In genomic region chr2:85737481-85737880, GRCh38 we compare ENCODE assay signal across 2 cellular contexts.
TF ChIP-seq lines count a peak whose summit lies in the region.

No MANE protein-coding gene starts in this region.

TF ChIP-seq in endothelial cell of umbilical vein, 7 proteins besides CTCF, POLR2A, EP300 and RAD21:
- TF ChIP-seq MYC (IDR thresholded peaks at IDR 0.05; ENCODE audit: low read depth, low read length), result no peak
- no peak for TF ChIP-seq JUN (IDR thresholded peaks at IDR 0.05; ENCODE audit: borderline replicate concordance, insufficient read depth, insufficient read length, low read depth)
- no peak for TF ChIP-seq GATA2 (IDR thresholded peaks at IDR 0.05; ENCODE audit: insufficient read depth, insufficient read length, low read depth, low read length)
- TF ChIP-seq, protein P1, sequence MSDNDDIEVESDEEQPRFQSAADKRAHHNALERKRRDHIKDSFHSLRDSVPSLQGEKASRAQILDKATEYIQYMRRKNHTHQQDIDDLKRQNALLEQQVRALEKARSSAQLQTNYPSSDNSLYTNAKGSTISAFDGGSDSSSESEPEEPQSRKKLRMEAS (IDR thresholded peaks at IDR 0.05; ENCODE audit: insufficient read depth, insufficient read length), result no peak
- no peak for TF ChIP-seq POLR2AphosphoS5 (IDR thresholded peaks at IDR 0.05; ENCODE audit: insufficient read depth, low read depth, low read length)
- no peak for TF ChIP-seq FOS (IDR thresholded peaks at IDR 0.05; ENCODE audit: borderline replicate concordance, insufficient read depth, low read length)
- no peak for TF ChIP-seq EZH2 (IDR thresholded peaks at IDR 0.05; ENCODE audit: borderline replicate concordance, low read depth, low read length, severe bottlenecking)
TF ChIP-seq in endothelial cell of umbilical vein: peak in this region for 0.

TF ChIP-seq in HepG2, 621 proteins besides CTCF, POLR2A, EP300 and RAD21:
- TF ChIP-seq MXD1 (CRISPR knock-in tag; IDR thresholded peaks at IDR 0.05) (no peak), ELF3 (CRISPR knock-in tag; IDR thresholded peaks at IDR 0.05) (no peak), MAFK (conservative IDR thresholded peaks at IDR 0.05 in 1 of 2, IDR thresholded peaks at IDR 0.05 in 1 of 2; ENCODE audit: low read length in 2 of 2) (peak; percentile 35 to 63), ZNF33B (CRISPR knock-in tag; IDR thresholded peaks at IDR 0.05) (no peak), PAXIP1 (CRISPR knock-in tag; conservative IDR thresholded peaks at IDR 0.05) (no peak), ATF7-NPFF (CRISPR knock-in tag; IDR thresholded peaks at IDR 0.05; ENCODE audit: low read depth) (no peak), NFYB (CRISPR knock-in tag; IDR thresholded peaks at IDR 0.05) (0 out of 2 replicates have a peak, but pooled peaks have one; percentile 24), SOX6 (IDR thresholded peaks at IDR 0.05) (no peak), SOX6 (CRISPR knock-in tag; IDR thresholded peaks at IDR 0.05) (no peak), USF2 (IDR thresholded peaks at IDR 0.05; ENCODE audit: low read depth, low read length) (peak; percentile 77), USF2 (CRISPR knock-in tag; IDR thresholded peaks at IDR 0.05; ENCODE audit: borderline replicate concordance) (no peak), CENPX (CRISPR knock-in tag; IDR thresholded peaks at IDR 0.05) (no peak), MXI1 (IDR thresholded peaks at IDR 0.05; ENCODE audit: borderline replicate concordance, low read depth, low read length) (no peak), MAFF (IDR thresholded peaks at IDR 0.05; ENCODE audit: low read depth, low read length) (peak; percentile 62), FOXA1 (IDR thresholded peaks at IDR 0.05) (no peak), FOXA1 (CRISPR knock-in tag; IDR thresholded peaks at IDR 0.05) (no peak), NFYC (CRISPR knock-in tag; IDR thresholded peaks at IDR 0.05) (peak; percentile 27; the same call in 1 of the 2 replicates), SAP130 (CRISPR knock-in tag; IDR thresholded peaks at IDR 0.05; ENCODE audit: low read depth) (no peak), TCF7 (IDR thresholded peaks at IDR 0.05; ENCODE audit: low read depth) (no peak), ZNF7 (CRISPR knock-in tag; IDR thresholded peaks at IDR 0.05) (no peak), TEAD2 (CRISPR knock-in tag; IDR thresholded peaks at IDR 0.05) (no peak), SKIL (CRISPR knock-in tag; IDR thresholded peaks at IDR 0.05; ENCODE audit: borderline replicate concordance) (no peak)
- TF ChIP-seq, protein P2, sequence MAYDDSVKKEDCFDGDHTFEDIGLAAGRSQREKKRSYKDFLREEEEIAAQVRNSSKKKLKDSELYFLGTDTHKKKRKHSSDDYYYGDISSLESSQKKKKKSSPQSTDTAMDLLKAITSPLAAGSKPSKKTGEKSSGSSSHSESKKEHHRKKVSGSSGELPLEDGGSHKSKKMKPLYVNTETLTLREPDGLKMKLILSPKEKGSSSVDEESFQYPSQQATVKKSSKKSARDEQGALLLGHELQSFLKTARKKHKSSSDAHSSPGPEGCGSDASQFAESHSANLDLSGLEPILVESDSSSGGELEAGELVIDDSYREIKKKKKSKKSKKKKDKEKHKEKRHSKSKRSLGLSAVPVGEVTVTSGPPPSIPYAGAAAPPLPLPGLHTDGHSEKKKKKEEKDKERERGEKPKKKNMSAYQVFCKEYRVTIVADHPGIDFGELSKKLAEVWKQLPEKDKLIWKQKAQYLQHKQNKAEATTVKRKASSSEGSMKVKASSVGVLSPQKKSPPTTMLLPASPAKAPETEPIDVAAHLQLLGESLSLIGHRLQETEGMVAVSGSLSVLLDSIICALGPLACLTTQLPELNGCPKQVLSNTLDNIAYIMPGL (CRISPR knock-in tag; IDR thresholded peaks at IDR 0.05; ENCODE audit: borderline replicate concordance in 1 of 2, low read depth in 1 of 2), result no peak
- TF ChIP-seq, protein P3, sequence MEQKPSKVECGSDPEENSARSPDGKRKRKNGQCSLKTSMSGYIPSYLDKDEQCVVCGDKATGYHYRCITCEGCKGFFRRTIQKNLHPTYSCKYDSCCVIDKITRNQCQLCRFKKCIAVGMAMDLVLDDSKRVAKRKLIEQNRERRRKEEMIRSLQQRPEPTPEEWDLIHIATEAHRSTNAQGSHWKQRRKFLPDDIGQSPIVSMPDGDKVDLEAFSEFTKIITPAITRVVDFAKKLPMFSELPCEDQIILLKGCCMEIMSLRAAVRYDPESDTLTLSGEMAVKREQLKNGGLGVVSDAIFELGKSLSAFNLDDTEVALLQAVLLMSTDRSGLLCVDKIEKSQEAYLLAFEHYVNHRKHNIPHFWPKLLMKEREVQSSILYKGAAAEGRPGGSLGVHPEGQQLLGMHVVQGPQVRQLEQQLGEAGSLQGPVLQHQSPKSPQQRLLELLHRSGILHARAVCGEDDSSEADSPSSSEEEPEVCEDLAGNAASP (CRISPR knock-in tag; IDR thresholded peaks at IDR 0.05; ENCODE audit: borderline replicate concordance), result no peak
